Comparison of ENCODE assay signal across 8 cellular contexts in genomic region chr9:21974542-21975409, GRCh38. TPM values are rescaled to one million over a fixed set of nuclear protein-coding genes. Genes with fewer than 3 reads are reported as not detected.
DNase-seq lines count a peak whose midpoint lies in the region; ATAC-seq and TF ChIP-seq lines count a peak whose summit lies in the region.

No MANE protein-coding gene starts in this region.

- ATAC-seq in GM19452 (IDR thresholded peaks at IDR 0.05; ENCODE audit: unreplicated experiment): peak; percentile 69
- peak; percentile 54 for ATAC-seq in HG03565 (IDR thresholded peaks at IDR 0.05; ENCODE audit: unreplicated experiment)
- peak; percentile 84 for ATAC-seq in left lung

- peaks cover 83% of the 10 kb centered on the region for H3K27me3 ChIP-seq in CD4-positive, alpha-beta memory T cell (ENCODE audit: insufficient read depth, low read length)
- H3K27me3 ChIP-seq in left lung: peaks cover 98 to 100% of the 10 kb centered on the region in 2 donors

- H3K27ac Mint-ChIP-seq in CD4-positive, alpha-beta memory T cell: peak overlapping the region in 5 of 7 donors; percentile 57 to 81 (median 68)

- intact Hi-C loops in CD4-positive, alpha-beta memory T cell (cut with micrococcal nuclease): loop anchor here (1.0 to 2.0 kb wide), 2 partner anchors 9 to 20 kb away; partner anchors contain the start of genes CDKN2A and CDKN2B-AS1
- intact Hi-C loops in left lung (cut with DNase I): no loop called here

- H3K4me3 ChIP-seq in CD4-positive, alpha-beta memory T cell (ENCODE audit: low read length in 2 of 2): peak overlapping the region in 1 of 2 donors; percentile 48
- peak overlapping the region; percentile 4 to 31 for H3K4me3 ChIP-seq in left lung

- peak in 3 of 5 donors; percentile 32 to 63 (median 41) for DNase-seq in CD4-positive, alpha-beta memory T cell
- DNase-seq in RWPE1 (ENCODE audit: low spot score): peak; percentile 92
- DNase-seq in central memory CD4-positive, alpha-beta T cell: peak; percentile 34
- peak in 1 of 2 donors; percentile 84 for DNase-seq in left lung
- peak in 4 of 6 experiments; percentile 18 to 39 (median 38) for DNase-seq in stimulated activated naive CD4-positive, alpha-beta T cell (lab: John Stamatoyannopoulos, UW)
- DNase-seq in epidermal melanocyte (ENCODE audit: insufficient read length, low spot score): no peak

- POLR2A ChIA-PET in CD4-positive, alpha-beta memory T cell (lab: Charles Lee; ENCODE audit: partially characterized antibody): no interaction called here
- POLR2A ChIA-PET in RWPE1 (lab: Yijun Ruan, JAX; ENCODE audit: low non-redundant PET): no interaction called here

- peaks cover 2 to 31% (median 15%) of the 10 kb centered on the region in 8 donors for H3K9me3 Mint-ChIP-seq in CD4-positive, alpha-beta memory T cell

- TF ChIP-seq CTCF in RWPE1 (conservative IDR thresholded peaks at IDR 0.05; ENCODE audit: low read depth): no peak
- no peak for TF ChIP-seq CTCF in left lung (IDR thresholded peaks at IDR 0.05)

- CTCF ChIA-PET in CD4-positive, alpha-beta memory T cell (lab: Charles Lee; ENCODE audit: partially characterized antibody): interaction anchor here (1.6 kb wide), 1 partner anchor 12 kb away, joined by 7 read pairs; no protein-coding TSS in a partner anchor
- CTCF ChIA-PET in RWPE1 (lab: Yijun Ruan, JAX): interaction anchor here (1.0 kb wide), 1 partner anchor 264 kb away, joined by 6 read pairs; no protein-coding TSS in a partner anchor

- H3K4me3 Mint-ChIP-seq in CD4-positive, alpha-beta memory T cell: peak overlapping the region; percentile 76 to 89 (median 81)

- H3K9me3 ChIP-seq in CD4-positive, alpha-beta memory T cell (ENCODE audit: control insufficient read depth in 1 of 2, low read length in 2 of 2): no peaks in the 10 kb centered on the region
- H3K9me3 ChIP-seq in left lung: no peaks in the 10 kb centered on the region

- no peak overlapping the region for H3K27ac ChIP-seq in CD4-positive, alpha-beta memory T cell (ENCODE audit: low read depth, low read length)
- H3K27ac ChIP-seq in RWPE1 (peak overlapping the region; percentile 96), left lung (no peak overlapping the region)

- H3K36me3 Mint-ChIP-seq in CD4-positive, alpha-beta memory T cell: peaks cover 0 to 4% of the 10 kb centered on the region in 2 donors

- H3K27me3 Mint-ChIP-seq in CD4-positive, alpha-beta memory T cell: peaks cover 75 to 78% of the 10 kb centered on the region in 2 donors

- H3K36me3 ChIP-seq in CD4-positive, alpha-beta memory T cell (ENCODE audit: insufficient read depth, low read length): no peaks in the 10 kb centered on the region
- H3K36me3 ChIP-seq in left lung: no peaks in the 10 kb centered on the region

- H3K4me1 ChIP-seq in CD4-positive, alpha-beta memory T cell (ENCODE audit: insufficient read depth, low read length): peaks cover 24% of the 10 kb centered on the region
- peaks cover 12 to 19% of the 10 kb centered on the region in 2 donors for H3K4me1 ChIP-seq in left lung

- H3K4me1 Mint-ChIP-seq in CD4-positive, alpha-beta memory T cell: peaks cover 14 to 25% (median 19%) of the 10 kb centered on the region in 4 donors

RNA-seq across cellular contexts. Expression of gene CDKN2A, which starts 19.4 kb away (rescaled TPM):
- 1 to 10 TPM; 6.1 to 7.0 TPM for total RNA-seq in CD4-positive, alpha-beta memory T cell
- polyA plus RNA-seq in CD4-positive, alpha-beta memory T cell: 1 to 10 TPM; 5.4 to 6.3 TPM
- 1 to 10 TPM; 1.2 to 1.6 TPM for total RNA-seq in left lung

RNA-seq across cellular contexts. Expression of gene CDKN2B-AS1, which starts 19.8 kb away (rescaled TPM):
- total RNA-seq in CD4-positive, alpha-beta memory T cell: 1 to 10 TPM; 1.9 to 2.2 TPM
- under 1 TPM in 1 of 2 donors, not detected in 1; 0.11 TPM for polyA plus RNA-seq in CD4-positive, alpha-beta memory T cell
- 1 to 10 TPM in 1 of 2 donors, under 1 TPM in 1; 0.58 to 1.6 TPM for total RNA-seq in left lung

RNA-seq across cellular contexts. Expression of gene CDKN2B, which starts 34.3 kb away (rescaled TPM):
- total RNA-seq in CD4-positive, alpha-beta memory T cell: under 1 TPM; 0.64 TPM
- polyA plus RNA-seq in CD4-positive, alpha-beta memory T cell: 1 to 10 TPM in 1 of 2 donors, under 1 TPM in 1; 0.26 to 2.1 TPM
- total RNA-seq in left lung: 10 to 100 TPM; 17.0 to 75.6 TPM

Comparison
In these comparisons a context has a peak if more than half of its experiments do, and no peak if none do; other contexts are left out.
1. RNA of gene CDKN2B, which starts 34.3 kb away (total RNA-seq): 17.0 to 75.6 TPM in left lung; 0.64 TPM in CD4-positive, alpha-beta memory T cell; every median in the first group is over 10 times any median in the second.
2. Peak in every context shown above with its lines, with median percentiles within 50 percentile points of each other: ATAC-seq.